Comparison of ENCODE assay signal across 15 cellular contexts in genomic region chr20:24418731-24419130, GRCh38. TPM values are rescaled to one million over a fixed set of nuclear protein-coding genes. Genes with fewer than 3 reads are reported as not detected.
DNase-seq lines count a peak whose midpoint lies in the region; ATAC-seq and TF ChIP-seq lines count a peak whose summit lies in the region.
"Had no signal": no experiment of that assay in that cellular context is flagged by ENCODE, and none has a peak within 500 bp of the region (broad histone marks: within the 10 kb centered on the region; RNA-seq: fewer than 3 reads in every experiment).

No MANE protein-coding gene starts in this region.

- peak; percentile 9 for DNase-seq in choroid plexus epithelial cell (ENCODE audit: low read depth)
- DNase-seq in fibroblast of the aortic adventitia (ENCODE audit: low read depth): peak; percentile 82
- no peak for DNase-seq in aorta
- DNase-seq: BE2C; CD4-positive, alpha-beta memory T cell; DMS79; GOT3; H9 had no signal

- peak overlapping the region in 2 of 3 experiments; percentile 23 to 64 for H3K27ac Mint-ChIP-seq in nephron
- H3K27ac Mint-ChIP-seq: CD4-positive, alpha-beta memory T cell; H9 had no signal

- TF ChIP-seq CTCF in choroid plexus epithelial cell (conservative IDR thresholded peaks at IDR 0.05; ENCODE audit: low read depth, low read length) (no peak), fibroblast of the aortic adventitia (IDR thresholded peaks at IDR 0.05; ENCODE audit: insufficient read depth, low read length) (no peak), nephron (IDR thresholded peaks at IDR 0.05; ENCODE audit: unreplicated experiment in 3 of 3) (no peak)

- intact Hi-C loops in aorta (cut with DNase I): loop anchor here in 1 of 2 donors (10.0 kb wide), 2 partner anchors 46 to 236 kb away; partner anchors contain the start of gene SYNDIG1

- no peaks in the 10 kb centered on the region for H3K9me3 ChIP-seq in aorta (ENCODE audit: control insufficient read depth, low read length)
- H3K9me3 ChIP-seq: A549, BE2C had no signal

- H3K4me3 ChIP-seq in choroid plexus epithelial cell (ENCODE audit: low read depth, low read length) (no peak overlapping the region), fibroblast of the aortic adventitia (ENCODE audit: low read depth, low read length) (no peak overlapping the region), aorta (ENCODE audit: low read length in 2 of 2) (no peak overlapping the region)
- H3K4me3 ChIP-seq: A549 had no signal

- 2 to 10% methylated on average over 2 of the region's 2 CpGs for WGBS in aorta, 2 donors

- H3K27me3 ChIP-seq in aorta (ENCODE audit: control insufficient read depth in 1 of 2, insufficient read depth in 2 of 2, low read length in 1 of 2): no peaks in the 10 kb centered on the region
- H3K27me3 ChIP-seq: BE2C had no signal

- no peaks in the 10 kb centered on the region for H3K36me3 ChIP-seq in aorta (ENCODE audit: control insufficient read depth in 1 of 2, insufficient read depth in 2 of 2, low read length in 1 of 2)
- H3K36me3 ChIP-seq: BE2C had no signal

- peaks cover 4% of the 10 kb centered on the region for H3K36me3 Mint-ChIP-seq in nephron (ENCODE audit: low read depth)
- H3K36me3 Mint-ChIP-seq: CD4-positive, alpha-beta memory T cell had no signal

- ATAC-seq in aorta (ENCODE audit: low FRiP score) (no peak), GM18873 (IDR thresholded peaks at IDR 0.05; ENCODE audit: low FRiP score, unreplicated experiment) (no peak), GM21786 (IDR thresholded peaks at IDR 0.05; ENCODE audit: unreplicated experiment) (no peak)
- ATAC-seq: A549 had no signal

- peaks cover 6% of the 10 kb centered on the region for H3K4me1 Mint-ChIP-seq in nephron
- H3K4me1 Mint-ChIP-seq: CD4-positive, alpha-beta memory T cell had no signal

- peaks cover 27% of the 10 kb centered on the region for H3K9me3 Mint-ChIP-seq in nephron

- H3K27me3 Mint-ChIP-seq in nephron (ENCODE audit: low read depth): peaks cover 12% of the 10 kb centered on the region
- H3K27me3 Mint-ChIP-seq: CD4-positive, alpha-beta memory T cell had no signal

- no peaks in the 10 kb centered on the region for H3K4me1 ChIP-seq in aorta (ENCODE audit: control insufficient read depth in 1 of 2, insufficient read depth in 2 of 2, low read length in 2 of 2)
- H3K4me1 ChIP-seq: A549 had no signal

- no peak overlapping the region for H3K27ac ChIP-seq in aorta (ENCODE audit: low read depth in 1 of 2, low read length in 2 of 2)
- H3K27ac ChIP-seq: A549, C4-2B had no signal

- no peak overlapping the region for H3K4me3 Mint-ChIP-seq in nephron
- H3K4me3 Mint-ChIP-seq: CD4-positive, alpha-beta memory T cell; H9 had no signal

RNA-seq across cellular contexts. Expression of gene SYNDIG1, which starts 50.7 kb away (rescaled TPM):
- 0.25 and 1.6 TPM in 2 replicates for total RNA-seq in fibroblast of the aortic adventitia (ENCODE audit: low replicate concordance)
- 1 to 10 TPM; 4.5 to 6.2 TPM for total RNA-seq in aorta
- 1 to 10 TPM; 1.2 to 1.4 TPM for polyA plus RNA-seq in aorta
- total RNA-seq: CD4-positive, alpha-beta memory T cell; G401 had no signal
- polyA plus RNA-seq: AG04450; CD4-positive, alpha-beta memory T cell had no signal

Comparison
In these comparisons a context has a peak if more than half of its experiments do, and no peak if none do; other contexts are left out.
1. DNase-seq: peak in choroid plexus epithelial cell (single experiment) and fibroblast of the aortic adventitia (single experiment); none in aorta (0 of 2).